In genomic region chr5:2750026-2750757, GRCh38 we compare ENCODE assay signal across 11 cellular contexts. TPM values are rescaled to one million over a fixed set of nuclear protein-coding genes. Genes with fewer than 3 reads are reported as not detected.
DNase-seq lines count a peak whose midpoint lies in the region; ATAC-seq, FAIRE-seq and TF ChIP-seq lines count a peak whose summit lies in the region.
"Had no signal": no experiment of that assay in that cellular context is flagged by ENCODE, and none has a peak within 500 bp of the region (broad histone marks: within the 10 kb centered on the region; RNA-seq: fewer than 3 reads in every experiment).

No MANE protein-coding gene starts in this region.

- FAIRE-seq in GM12892 (lab: Jason Lieb, UNC), result no peak

- peak; percentile 32 for DNase-seq in NCI-H82 (lab: John Stamatoyannopoulos, UW)
- DNase-seq in NCI-H82 treated with DMSO at 0.1 percent for 48 hours (lab: John Stamatoyannopoulos, UW; ENCODE audit: unreplicated experiment), result no peak
- no peak for DNase-seq in activated CD8-positive, alpha-beta T cell treated with anti-CD3 and anti-CD28 coated beads for 36 hours
- peak; percentile 58 for DNase-seq in glutamatergic neuron
- peak; percentile 76 for DNase-seq in retina
- DNase-seq in GM12892 (ENCODE audit: insufficient read length), result no peak
- DNase-seq in germinal center (ENCODE audit: low spot score), result no peak
- no peak for DNase-seq in DMS153 (lab: John Stamatoyannopoulos, UW)
- DNase-seq: activated effector memory CD4-positive, alpha-beta T cell treated with anti-CD3 and anti-CD28 coated beads, Interleukin-2, amount 50 U/mL, for 16 hours; RPMI8226 had no signal

- peaks cover 57% of the 10 kb centered on the region for H3K27me3 Mint-ChIP-seq in activated CD8-positive, alpha-beta T cell treated with anti-CD3 and anti-CD28 coated beads for 36 hours
- peaks cover 26% of the 10 kb centered on the region for H3K27me3 Mint-ChIP-seq in glutamatergic neuron (ENCODE audit: unreplicated experiment)

- H3K9me3 Mint-ChIP-seq in activated CD8-positive, alpha-beta T cell treated with anti-CD3 and anti-CD28 coated beads for 36 hours, result peaks cover 3% of the 10 kb centered on the region
- H3K9me3 Mint-ChIP-seq in glutamatergic neuron (ENCODE audit: unreplicated experiment), result peaks cover 18% of the 10 kb centered on the region

- TF ChIP-seq POLR2A in GM12892 (IDR thresholded peaks at IDR 0.05; ENCODE audit: low read depth, low read length), result no peak

- POLR2A ChIA-PET in activated CD8-positive, alpha-beta T cell treated with anti-CD3 and anti-CD28 coated beads for 36 hours (lab: Charles Lee), result no interaction called here

- peak overlapping the region; percentile 30 for H3K27ac Mint-ChIP-seq in activated CD8-positive, alpha-beta T cell treated with anti-CD3 and anti-CD28 coated beads for 36 hours
- H3K27ac Mint-ChIP-seq in glutamatergic neuron (ENCODE audit: unreplicated experiment), result peak overlapping the region; percentile 85

- peaks cover 6% of the 10 kb centered on the region for H3K36me3 Mint-ChIP-seq in activated CD8-positive, alpha-beta T cell treated with anti-CD3 and anti-CD28 coated beads for 36 hours (ENCODE audit: low read depth)
- H3K36me3 Mint-ChIP-seq in glutamatergic neuron (ENCODE audit: unreplicated experiment), result peaks cover 5% of the 10 kb centered on the region

- no peak for ATAC-seq in activated CD8-positive, alpha-beta T cell treated with anti-CD3 and anti-CD28 coated beads for 36 hours

- intact Hi-C loops in activated CD8-positive, alpha-beta T cell treated with anti-CD3 and anti-CD28 coated beads for 36 hours (cut with micrococcal nuclease), result no loop called here

- H3K4me1 Mint-ChIP-seq in activated CD8-positive, alpha-beta T cell treated with anti-CD3 and anti-CD28 coated beads for 36 hours (ENCODE audit: low read depth), result peaks cover 14% of the 10 kb centered on the region
- H3K4me1 Mint-ChIP-seq in glutamatergic neuron (ENCODE audit: low read depth, unreplicated experiment), result peaks cover 22% of the 10 kb centered on the region

- CTCF ChIA-PET in activated CD8-positive, alpha-beta T cell treated with anti-CD3 and anti-CD28 coated beads for 36 hours (lab: Charles Lee), result no interaction called here

- TF ChIP-seq CTCF in activated CD8-positive, alpha-beta T cell treated with anti-CD3 and anti-CD28 coated beads for 36 hours (IDR thresholded peaks at IDR 0.05), result no peak
- TF ChIP-seq CTCF in glutamatergic neuron (IDR thresholded peaks at IDR 0.05; ENCODE audit: partially characterized antibody, unreplicated experiment), result no peak

- peak overlapping the region; percentile 29 for H3K4me3 Mint-ChIP-seq in activated CD8-positive, alpha-beta T cell treated with anti-CD3 and anti-CD28 coated beads for 36 hours
- H3K4me3 Mint-ChIP-seq in glutamatergic neuron (ENCODE audit: unreplicated experiment), result peak overlapping the region; percentile 94

RNA-seq across cellular contexts. Expression of gene IRX2, which starts 1.3 kb away (rescaled TPM):
- total RNA-seq in activated CD8-positive, alpha-beta T cell treated with anti-CD3 and anti-CD28 coated beads for 36 hours, result not detected
- total RNA-seq in glutamatergic neuron (ENCODE audit: unreplicated experiment), result 60.7 TPM
- polyA plus RNA-seq in GM12892 (2012; ENCODE audit: missing spikeins), result not detected
- total RNA-seq: A673 had no signal

Comparison
In these comparisons a context has a peak if more than half of its experiments do, and no peak if none do; other contexts are left out.
1. DNase-seq: peak in NCI-H82 (single experiment), glutamatergic neuron (single experiment) and retina (single experiment); none in NCI-H82 treated with DMSO at 0.1 percent for 48 hours (single experiment), activated CD8-positive, alpha-beta T cell treated with anti-CD3 and anti-CD28 coated beads for 36 hours (single experiment), GM12892 (single experiment), germinal center (single experiment) and DMS153 (single experiment).
2. RNA of gene IRX2, which starts 1.3 kb away (total RNA-seq): 60.7 TPM in glutamatergic neuron (single experiment); not detected in activated CD8-positive, alpha-beta T cell treated with anti-CD3 and anti-CD28 coated beads for 36 hours; every median in the first group is over 10 times any median in the second.